31 cellular contexts compared by ENCODE assay signal in genomic region chr12:53313996-53314395, GRCh38. TPM values are rescaled to one million over a fixed set of nuclear protein-coding genes. Genes with fewer than 3 reads are reported as not detected.
DNase-seq lines count a peak whose midpoint lies in the region; ATAC-seq and TF ChIP-seq lines count a peak whose summit lies in the region.
"Had no signal": no experiment of that assay in that cellular context is flagged by ENCODE, and none has a peak within 500 bp of the region (broad histone marks: within the 10 kb centered on the region; RNA-seq: fewer than 3 reads in every experiment).

No MANE protein-coding gene starts in this region.

- intact Hi-C loops in CD14-positive monocyte (cut with micrococcal nuclease), result no loop called here
- intact Hi-C loops in vagina (cut with DNase I), result no loop called here
- intact Hi-C loops in activated CD8-positive, alpha-beta T cell treated with anti-CD3 and anti-CD28 coated beads for 36 hours (cut with micrococcal nuclease), result no loop called here
- intact Hi-C loops in adrenal gland (cut with DNase I), result no loop called here

- H3K27ac ChIP-seq in vagina (no peak overlapping the region), adrenal gland (no peak overlapping the region)
- H3K27ac ChIP-seq: colonic mucosa, GM23248, parathyroid adenoma, SK-N-MC, transverse colon, VCaP had no signal

- H3K9me3 ChIP-seq in vagina, result no peaks in the 10 kb centered on the region
- no peaks in the 10 kb centered on the region for H3K9me3 ChIP-seq in adrenal gland (replicated peaks in 1 of 3)
- H3K9me3 ChIP-seq: colonic mucosa, transverse colon had no signal

- H3K4me3 ChIP-seq in NB4 (ENCODE audit: low read depth, low read length) (no peak overlapping the region), vagina (no peak overlapping the region), adrenal gland (no peak overlapping the region)
- H3K4me3 ChIP-seq: colonic mucosa, GM23248, SK-N-MC, transverse colon had no signal

- peaks cover 56 to 87% of the 10 kb centered on the region in 2 donors for H3K36me3 Mint-ChIP-seq in CD14-positive monocyte
- H3K36me3 Mint-ChIP-seq in memory B cell, result peaks cover 33% of the 10 kb centered on the region
- peaks cover 30% of the 10 kb centered on the region for H3K36me3 Mint-ChIP-seq in activated CD8-positive, alpha-beta T cell treated with anti-CD3 and anti-CD28 coated beads for 36 hours (ENCODE audit: low read depth)

- H3K27me3 ChIP-seq in vagina (no peaks in the 10 kb centered on the region), adrenal gland (no peaks in the 10 kb centered on the region)
- H3K27me3 ChIP-seq: colonic mucosa, transverse colon had no signal

- H3K4me3 Mint-ChIP-seq in CD14-positive monocyte, result no peak overlapping the region
- no peak overlapping the region for H3K4me3 Mint-ChIP-seq in memory B cell
- no peak overlapping the region for H3K4me3 Mint-ChIP-seq in activated CD8-positive, alpha-beta T cell treated with anti-CD3 and anti-CD28 coated beads for 36 hours
- H3K4me3 Mint-ChIP-seq: activated CD4-positive, alpha-beta T cell treated with anti-CD3 and anti-CD28 coated beads, Interleukin-2, amount 10 ng/mL, durations not matched to agents 24 days and 14 days; HFFc6 had no signal

- H3K36me3 ChIP-seq in vagina (peaks cover 0 to 37% of the 10 kb centered on the region in 2 donors), adrenal gland (replicated peaks in 1 of 2) (peaks cover 0 to 60% of the 10 kb centered on the region in 2 donors)
- H3K36me3 ChIP-seq: colonic mucosa had no signal

- TF ChIP-seq POLR2A in NB4 (IDR thresholded peaks at IDR 0.05; ENCODE audit: extremely low read depth, insufficient read length) (no peak), vagina (IDR thresholded peaks at IDR 0.05) (no peak), adrenal gland (IDR thresholded peaks at IDR 0.05) (no peak)

- peaks cover 0 to 2% (median 0%) of the 10 kb centered on the region in 3 donors for H3K27me3 Mint-ChIP-seq in CD14-positive monocyte (ENCODE audit: low read depth in 3 of 3)
- H3K27me3 Mint-ChIP-seq in memory B cell, result no peaks in the 10 kb centered on the region
- no peaks in the 10 kb centered on the region for H3K27me3 Mint-ChIP-seq in activated CD8-positive, alpha-beta T cell treated with anti-CD3 and anti-CD28 coated beads for 36 hours
- H3K27me3 Mint-ChIP-seq: activated CD4-positive, alpha-beta T cell treated with anti-CD3 and anti-CD28 coated beads, Interleukin-2, amount 10 ng/mL, durations not matched to agents 24 days and 14 days had no signal

- TF ChIP-seq CTCF in CD14-positive monocyte (IDR thresholded peaks at IDR 0.05), result no peak
- TF ChIP-seq CTCF in NB4 (IDR thresholded peaks at IDR 0.05; ENCODE audit: low read depth, low read length), result no peak
- TF ChIP-seq CTCF in vagina (IDR thresholded peaks at IDR 0.05), result no peak
- no peak for TF ChIP-seq CTCF in activated CD8-positive, alpha-beta T cell treated with anti-CD3 and anti-CD28 coated beads for 36 hours (IDR thresholded peaks at IDR 0.05)
- no peak for TF ChIP-seq CTCF in adrenal gland (IDR thresholded peaks at IDR 0.05)

- CTCF ChIA-PET in activated CD8-positive, alpha-beta T cell treated with anti-CD3 and anti-CD28 coated beads for 36 hours (lab: Charles Lee), result interaction anchor here (1.2 to 1.5 kb wide), 2 partner anchors 7 to 9 kb away, joined by 6 to 7 read pairs; partner anchors contain the start of gene AAAS

- H3K4me1 Mint-ChIP-seq in CD14-positive monocyte (peaks cover 6% of the 10 kb centered on the region), memory B cell (peaks cover 8% of the 10 kb centered on the region)
- H3K4me1 Mint-ChIP-seq in activated CD8-positive, alpha-beta T cell treated with anti-CD3 and anti-CD28 coated beads for 36 hours (ENCODE audit: low read depth), result peaks cover 5% of the 10 kb centered on the region

- POLR2A ChIA-PET in activated CD8-positive, alpha-beta T cell treated with anti-CD3 and anti-CD28 coated beads for 36 hours (lab: Charles Lee), result no interaction called here

- WGBS in adrenal gland, 4 donors, result 57 to 99% (median 68%) methylated on average over 2 to 3 of the region's 3 CpGs

- peak; percentile 37 for ATAC-seq in memory B cell (ENCODE audit: low read depth)
- ATAC-seq in activated CD8-positive, alpha-beta T cell treated with anti-CD3 and anti-CD28 coated beads for 36 hours, result no peak
- ATAC-seq: activated naive CD4-positive, alpha-beta T cell treated with anti-CD3 and anti-CD28 coated beads, Interleukin-2, amount 50 U/mL, for 72 hours; left ventricle myocardium superior had no signal

- H3K27ac Mint-ChIP-seq in CD14-positive monocyte, result peak overlapping the region in 4 of 7 donors; percentile 3 to 76 (median 64)
- no peak overlapping the region for H3K27ac Mint-ChIP-seq in memory B cell
- H3K27ac Mint-ChIP-seq in activated CD8-positive, alpha-beta T cell treated with anti-CD3 and anti-CD28 coated beads for 36 hours, result no peak overlapping the region
- H3K27ac Mint-ChIP-seq: activated CD4-positive, alpha-beta T cell treated with anti-CD3 and anti-CD28 coated beads, Interleukin-2, amount 10 ng/mL, durations not matched to agents 24 days and 14 days; HFFc6 had no signal

- H3K4me1 ChIP-seq in vagina, result no peaks in the 10 kb centered on the region
- H3K4me1 ChIP-seq in adrenal gland (replicated peaks in 1 of 2), result no peaks in the 10 kb centered on the region
- H3K4me1 ChIP-seq: colonic mucosa, parathyroid adenoma, transverse colon had no signal

- H3K9me3 Mint-ChIP-seq in CD14-positive monocyte (peaks cover 0 to 2% (median 0%) of the 10 kb centered on the region in 7 donors), memory B cell (no peaks in the 10 kb centered on the region)
- no peaks in the 10 kb centered on the region for H3K9me3 Mint-ChIP-seq in activated CD8-positive, alpha-beta T cell treated with anti-CD3 and anti-CD28 coated beads for 36 hours
- H3K9me3 Mint-ChIP-seq: activated CD4-positive, alpha-beta T cell treated with anti-CD3 and anti-CD28 coated beads, Interleukin-2, amount 10 ng/mL, durations not matched to agents 24 days and 14 days; activated naive CD4-positive, alpha-beta T cell treated with anti-CD3 and anti-CD28 coated beads, Interleukin-2, amount 50 U/mL, for 72 hours; HFFc6 had no signal

- DNase-seq in CD14-positive monocyte (ENCODE audit: low spot score), result no peak
- peak; percentile 12 for DNase-seq in GF-D8 (lab: John Stamatoyannopoulos, UW)
- peak; percentile 66 for DNase-seq in NB4 (ENCODE audit: low read depth)
- DNase-seq in memory B cell (ENCODE audit: low spot score in 2 of 2), result no peak
- DNase-seq in vagina (ENCODE audit: extremely low spot score in 2 of 2), result no peak
- DNase-seq in activated CD8-positive, alpha-beta T cell treated with anti-CD3 and anti-CD28 coated beads for 36 hours, result no peak
- DNase-seq in adrenal gland, result no peak
- DNase-seq: activated CD4-positive, alpha-beta T cell treated with anti-CD3 and anti-CD28 coated beads, Interleukin-2, amount 10 ng/mL, durations not matched to agents 24 days and 14 days; anterior cingulate cortex; C1 segment of cervical spinal cord; colonic mucosa; effector memory CD4-positive, alpha-beta T cell; erythroblast; glutamatergic neuron; GM23248; HFFc6; islet precursor cell; left ventricle myocardium superior; NCI-H2029 treated with DMSO at 0.1 percent for 48 hours; NCI-H226; RPMI8226; stimulated activated CD4-positive, alpha-beta T cell treated with anti-CD3 and anti-CD28 coated beads, Interleukin-2, amount 100 ng/mL, for 24 hours; transverse colon had no signal

RNA-seq across cellular contexts. Expression of gene AAAS, which starts 7.4 kb away (rescaled TPM):
- 10 to 100 TPM; 25.6 to 27.2 TPM for polyA plus RNA-seq in CD14-positive monocyte
- total RNA-seq in vagina, result 30.9 TPM
- total RNA-seq in activated CD8-positive, alpha-beta T cell treated with anti-CD3 and anti-CD28 coated beads for 36 hours, result 10 to 100 TPM; 81.3 to 87.6 TPM
- total RNA-seq in adrenal gland, result 100 to 1,000 TPM in 2 of 8 donors, 10 to 100 TPM in 6; 50.1 to 108 (median 82.4) TPM
- 100 to 1,000 TPM in 2 of 3 donors, 10 to 100 TPM in 1; 59.2 to 210 (median 172) TPM for polyA plus RNA-seq in adrenal gland

RNA-seq across cellular contexts. Expression of gene MYG1, which starts 14.5 kb away (rescaled TPM):
- 10 to 100 TPM; 55.7 to 64.3 TPM for polyA plus RNA-seq in CD14-positive monocyte
- total RNA-seq in vagina, result 41.5 TPM
- 10 to 100 TPM; 69.5 to 70.9 TPM for total RNA-seq in activated CD8-positive, alpha-beta T cell treated with anti-CD3 and anti-CD28 coated beads for 36 hours
- total RNA-seq in adrenal gland, result 10 to 100 TPM; 56.8 to 94.9 (median 69.6) TPM
- polyA plus RNA-seq in adrenal gland, result 100 to 1,000 TPM in 2 of 3 donors, 10 to 100 TPM in 1; 45.9 to 240 (median 220) TPM

RNA-seq across cellular contexts. Expression of gene PFDN5, which starts 18.7 kb away (rescaled TPM):
- polyA plus RNA-seq in CD14-positive monocyte (1,000 to 10,000 TPM; 1,474 to 1,751 TPM), adrenal gland (1,000 to 10,000 TPM in 2 of 3 donors, 100 to 1,000 TPM in 1; 840 to 2,052 (median 2,012) TPM)
- total RNA-seq in vagina (673 TPM), adrenal gland (100 to 1,000 TPM; 501 to 966 (median 676) TPM)
- 100 to 1,000 TPM; 322 to 373 TPM for total RNA-seq in activated CD8-positive, alpha-beta T cell treated with anti-CD3 and anti-CD28 coated beads for 36 hours

RNA-seq across cellular contexts. Expression of gene SP7, which starts 22.2 kb away (rescaled TPM):
- polyA plus RNA-seq in CD14-positive monocyte (not detected), adrenal gland (under 1 TPM in 1 of 3 donors, not detected in 2; 0.03 TPM)
- total RNA-seq in vagina (not detected), adrenal gland (not detected)
- not detected for total RNA-seq in activated CD8-positive, alpha-beta T cell treated with anti-CD3 and anti-CD28 coated beads for 36 hours
- total RNA-seq: activated CD4-positive, alpha-beta T cell treated with anti-CD3 and anti-CD28 coated beads, Interleukin-2, amount 10 ng/mL, durations not matched to agents 24 days and 14 days; activated naive CD4-positive, alpha-beta T cell treated with anti-CD3 and anti-CD28 coated beads, Interleukin-2, amount 50 U/mL, for 72 hours; bronchial epithelial cell; colonic mucosa; GM23248; HFFc6; left ventricle myocardium superior; mononuclear cell; T-helper 2 cell treated with Interferon-gamma antibody and Interleukin-4, amounts not matched to agents 100 ng/mL and 5 ng/mL, for 36 hours; transverse colon had no signal
- polyA plus RNA-seq: GM23248, neural cell had no signal

RNA-seq across cellular contexts. Expression of gene ESPL1, which starts 45.9 kb away (rescaled TPM):
- polyA plus RNA-seq in CD14-positive monocyte, result not detected
- total RNA-seq in vagina, result 17.7 TPM
- 10 to 100 TPM; 62.1 to 63.4 TPM for total RNA-seq in activated CD8-positive, alpha-beta T cell treated with anti-CD3 and anti-CD28 coated beads for 36 hours
- 1 to 10 TPM in 5 of 8 donors, under 1 TPM in 3; 0.69 to 4.1 (median 1.4) TPM for total RNA-seq in adrenal gland
- under 1 TPM; 0.56 to 0.81 (median 0.79) TPM for polyA plus RNA-seq in adrenal gland

Comparison
In these comparisons a context has a peak if more than half of its experiments do, and no peak if none do; other contexts are left out.
1. DNase-seq: peak in GF-D8 (single experiment) and NB4 (single experiment); none in CD14-positive monocyte (single experiment), memory B cell (0 of 2), vagina (0 of 2), activated CD8-positive, alpha-beta T cell treated with anti-CD3 and anti-CD28 coated beads for 36 hours (single experiment) and adrenal gland (0 of 7).
2. H3K27ac Mint-ChIP-seq: peak in CD14-positive monocyte (4 of 7); none in memory B cell (single experiment) and activated CD8-positive, alpha-beta T cell treated with anti-CD3 and anti-CD28 coated beads for 36 hours (single experiment).